In genomic region chr20:23640018-23640872, GRCh38 we compare ENCODE assay signal across 22 cellular contexts. TPM values are rescaled to one million over a fixed set of nuclear protein-coding genes. Genes with fewer than 3 reads are reported as not detected.
"Had no signal": no experiment of that assay in that cellular context is flagged by ENCODE, and none has a peak within 500 bp of the region (broad histone marks: within the 10 kb centered on the region; RNA-seq: fewer than 3 reads in every experiment).

No MANE protein-coding gene starts in this region.

- H3K36me3 Mint-ChIP-seq: activated naive CD4-positive, alpha-beta T cell treated with anti-CD3 and anti-CD28 coated beads, Interleukin-2, amount 10 ng/mL, durations not matched to agents 7 days and 5 days; natural killer cell treated with Interleukin-12 subunit alpha and Interleukin-12 subunit beta and Interleukin-15 and Interleukin-18, amount 100 ng/mL, for 72 hours had no signal

- H3K27ac ChIP-seq: coronary artery, uterus had no signal

- H3K27me3 ChIP-seq: adrenal gland, ovary, uterus had no signal

- FAIRE-seq: TTC549 had no signal

- H3K9me3 ChIP-seq: adrenal gland, ovary, uterus had no signal

- H3K4me3 ChIP-seq: adrenal gland, coronary artery, ovary, uterus had no signal

- H3K4me3 Mint-ChIP-seq: activated CD4-positive, alpha-beta T cell treated with anti-CD3 and anti-CD28 coated beads, Interleukin-2, amount 10 ng/mL, durations not matched to agents 7 days and 5 days; activated naive CD4-positive, alpha-beta T cell treated with anti-CD3 and anti-CD28 coated beads, Interleukin-2, amount 10 ng/mL, durations not matched to agents 7 days and 5 days; activated T-helper 17 cell treated with anti-CD3 and anti-CD28 coated beads, Interleukin-2, amount 50 U/mL, for 72 hours; natural killer cell treated with Interleukin-12 subunit alpha and Interleukin-12 subunit beta and Interleukin-15 and Interleukin-18, amount 100 ng/mL, for 72 hours; stimulated activated naive CD8-positive, alpha-beta T cell treated with anti-CD3 and anti-CD28 coated beads, Interleukin-15, amount 100 ng/mL, for 72 hours; T-helper 17 cell had no signal

- DNase-seq: activated CD4-positive, alpha-beta T cell treated with anti-CD3 and anti-CD28 coated beads, Interleukin-2, amount 10 ng/mL, durations not matched to agents 7 days and 5 days; activated CD4-positive, CD25-positive, alpha-beta regulatory T cell; activated CD8-positive, alpha-beta memory T cell treated with anti-CD3 and anti-CD28 coated beads for 24 hours; activated naive CD4-positive, alpha-beta T cell treated with anti-CD3 and anti-CD28 coated beads, Interleukin-2, amount 10 ng/mL, durations not matched to agents 7 days and 5 days; central memory CD4-positive, alpha-beta T cell; effector memory CD4-positive, alpha-beta T cell; hypothalamus; ovary; stimulated activated CD4-positive, alpha-beta T cell treated with anti-CD3 and anti-CD28 coated beads, Interleukin-15, amount 100 ng/mL, for 24 hours; stimulated activated CD4-positive, alpha-beta T cell treated with anti-CD3 and anti-CD28 coated beads, Interleukin-4, amount 100 ng/mL, for 24 hours; stimulated activated naive CD8-positive, alpha-beta T cell treated with anti-CD3 and anti-CD28 coated beads, Interleukin-15, amount 100 ng/mL, for 72 hours; T-helper 17 cell; uterus had no signal

- H3K9me3 Mint-ChIP-seq: activated CD4-positive, alpha-beta T cell treated with anti-CD3 and anti-CD28 coated beads, Interleukin-2, amount 10 ng/mL, durations not matched to agents 7 days and 5 days; activated naive CD4-positive, alpha-beta T cell treated with anti-CD3 and anti-CD28 coated beads, Interleukin-2, amount 10 ng/mL, durations not matched to agents 7 days and 5 days; activated T-helper 17 cell treated with anti-CD3 and anti-CD28 coated beads, Interleukin-2, amount 50 U/mL, for 72 hours; natural killer cell treated with Interleukin-12 subunit alpha and Interleukin-12 subunit beta and Interleukin-15 and Interleukin-18, amount 100 ng/mL, for 72 hours; stimulated activated naive CD8-positive, alpha-beta T cell treated with anti-CD3 and anti-CD28 coated beads, Interleukin-15, amount 100 ng/mL, for 72 hours had no signal

- H3K27ac Mint-ChIP-seq: activated CD4-positive, alpha-beta T cell treated with anti-CD3 and anti-CD28 coated beads, Interleukin-2, amount 10 ng/mL, durations not matched to agents 7 days and 5 days; activated naive CD4-positive, alpha-beta T cell treated with anti-CD3 and anti-CD28 coated beads, Interleukin-2, amount 10 ng/mL, durations not matched to agents 7 days and 5 days; activated T-helper 17 cell treated with anti-CD3 and anti-CD28 coated beads, Interleukin-2, amount 50 U/mL, for 72 hours; natural killer cell treated with Interleukin-12 subunit alpha and Interleukin-12 subunit beta and Interleukin-15 and Interleukin-18, amount 100 ng/mL, for 72 hours; stimulated activated naive CD8-positive, alpha-beta T cell treated with anti-CD3 and anti-CD28 coated beads, Interleukin-15, amount 100 ng/mL, for 72 hours; T-helper 17 cell had no signal

- ATAC-seq: activated T-helper 17 cell treated with anti-CD3 and anti-CD28 coated beads, Interleukin-2, amount 50 U/mL, for 72 hours; natural killer cell treated with Interleukin-12 subunit alpha and Interleukin-12 subunit beta and Interleukin-15 and Interleukin-18, amount 100 ng/mL, for 72 hours; stimulated activated naive CD8-positive, alpha-beta T cell treated with anti-CD3 and anti-CD28 coated beads, Interleukin-15, amount 100 ng/mL, for 72 hours; T-helper 17 cell had no signal

- H3K4me1 Mint-ChIP-seq: activated T-helper 17 cell treated with anti-CD3 and anti-CD28 coated beads, Interleukin-2, amount 50 U/mL, for 72 hours had no signal

- H3K36me3 ChIP-seq: adrenal gland, ovary, uterus had no signal

RNA-seq across cellular contexts. Expression of gene CST3, which starts 2.5 kb away (rescaled TPM):
- total RNA-seq: activated T-helper 17 cell treated with anti-CD3 and anti-CD28 coated beads, Interleukin-2, amount 50 U/mL, for 72 hours had no signal

RNA-seq across cellular contexts. Expression of gene CST9, which starts 34.5 kb away (rescaled TPM):
- total RNA-seq: activated CD4-positive, alpha-beta T cell treated with anti-CD3 and anti-CD28 coated beads, Interleukin-2, amount 10 ng/mL, durations not matched to agents 7 days and 5 days; activated T-helper 17 cell treated with anti-CD3 and anti-CD28 coated beads, Interleukin-2, amount 50 U/mL, for 72 hours; adrenal gland; mucosa of gallbladder; natural killer cell treated with Interleukin-12 subunit alpha and Interleukin-12 subunit beta and Interleukin-15 and Interleukin-18, amount 100 ng/mL, for 72 hours; ovary; renal cortical epithelial cell; skeletal muscle tissue; T-helper 17 cell; uterus had no signal
- polyA plus RNA-seq: adrenal gland, ovary had no signal

RNA-seq across cellular contexts. Expression of gene CST4, which starts 48.6 kb away (rescaled TPM):
- total RNA-seq: activated CD4-positive, alpha-beta T cell treated with anti-CD3 and anti-CD28 coated beads, Interleukin-2, amount 10 ng/mL, durations not matched to agents 7 days and 5 days; activated T-helper 17 cell treated with anti-CD3 and anti-CD28 coated beads, Interleukin-2, amount 50 U/mL, for 72 hours; adrenal gland; lung microvascular endothelial cell; natural killer cell treated with Interleukin-12 subunit alpha and Interleukin-12 subunit beta and Interleukin-15 and Interleukin-18, amount 100 ng/mL, for 72 hours; ovary; renal cortical epithelial cell; skeletal muscle tissue; T-helper 17 cell; uterus had no signal
- polyA plus RNA-seq: adrenal gland, ovary had no signal
